ENCODE assay signal across 1 cellular context in genomic region chr10:127973810-127974311, GRCh38.
TF ChIP-seq lines count a peak whose summit lies in the region.

No MANE protein-coding gene starts in this region.

TF ChIP-seq in GM23338, 12 proteins besides CTCF, POLR2A, EP300 and RAD21 (continued from another document):
- TF ChIP-seq ZNF462 (CRISPR knock-in tag; IDR thresholded peaks at IDR 0.05): no peak
- no peak for TF ChIP-seq EZH2 (IDR thresholded peaks at IDR 0.05; ENCODE audit: low read depth, unreplicated experiment)
- TF ChIP-seq ZNF331 (CRISPR knock-in tag; IDR thresholded peaks at IDR 0.05; ENCODE audit: low read depth): no peak
